ENCODE assay signal across 8 cellular contexts in the genomic region with DNA sequence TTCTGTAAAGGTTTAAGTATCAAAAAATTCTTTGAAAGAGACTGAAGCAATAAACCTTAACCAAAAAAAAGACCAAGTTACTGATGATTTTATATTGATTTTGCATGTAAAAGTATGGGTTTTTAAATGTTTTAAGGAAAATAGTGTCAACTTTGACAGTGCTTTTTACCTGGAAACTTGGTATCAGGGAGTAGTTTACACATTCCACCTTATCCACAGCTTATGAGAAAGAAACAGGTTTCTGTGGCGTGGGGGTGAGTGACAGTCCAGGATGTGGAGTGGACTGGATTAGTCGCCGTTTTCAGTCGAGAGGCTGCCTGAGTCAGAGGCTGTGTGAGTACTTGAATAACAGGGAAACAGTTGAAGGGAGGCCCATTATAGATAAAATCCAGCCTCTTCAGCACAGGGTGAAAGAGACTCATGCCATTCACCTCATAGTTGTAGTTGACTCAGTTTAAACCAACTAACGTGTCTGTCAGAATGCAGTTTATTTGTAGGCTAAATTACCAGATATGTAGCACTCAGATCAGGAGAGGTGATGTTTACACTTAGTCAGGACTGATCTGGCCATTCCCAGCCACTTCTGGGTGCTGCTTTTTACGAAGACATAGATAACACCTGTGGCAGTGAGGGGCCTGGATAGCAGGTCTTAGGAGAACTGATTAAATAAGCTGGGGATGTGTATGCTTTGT. TPM values are rescaled to one million over a fixed set of nuclear protein-coding genes. Genes with fewer than 3 reads are reported as not detected.
A peak's percentile ranks its signal among the peaks of the same experiment; 100 is the strongest.
DNase-seq lines count a peak whose midpoint lies in the region; ATAC-seq and TF ChIP-seq lines count a peak whose summit lies in the region.

No MANE protein-coding gene starts in this region.

- H3K9me3 ChIP-seq in BLaER1 treated with 17β-estradiol and CSF1 and Interleukin-3, amounts not matched to agents 10 nM and 100 nM (replicated peaks in 1 of 11), result peaks cover 0 to 16% (median 11%) of the 10 kb centered on the region in 11 experiments; a peak in 15 of 22 replicates
- H3K9me3 ChIP-seq in hepatocyte (ENCODE audit: low read depth), result no peaks in the 10 kb centered on the region

- peak overlapping the region in 2 of 10 experiments; percentile 45 to 46; a peak in 1 of 20 replicates for H3K4me3 ChIP-seq in BLaER1 treated with 17β-estradiol and CSF1 and Interleukin-3, amounts not matched to agents 10 nM and 100 nM
- H3K4me3 ChIP-seq in hepatocyte, result no peak overlapping the region

- WGBS in hepatocyte (ENCODE audit: low lambda C conversion rate, missing lambda C conversion rate), result 24% methylated on average over 6 of the region's 6 CpGs

- H3K4me2 ChIP-seq in BLaER1 treated with 17β-estradiol and CSF1 and Interleukin-3, amounts not matched to agents 10 nM and 100 nM, result peak overlapping the region in 6 of 11 experiments; percentile 8 to 87 (median 67); a peak in 11 of 22 replicates
- peak overlapping the region; percentile 16 for H3K4me2 ChIP-seq in hepatocyte

- peaks cover 25 to 71% (median 59%) of the 10 kb centered on the region in 11 experiments; a peak in 21 of 22 replicates for H3K36me3 ChIP-seq in BLaER1 treated with 17β-estradiol and CSF1 and Interleukin-3, amounts not matched to agents 10 nM and 100 nM
- H3K36me3 ChIP-seq in hepatocyte (replicated peaks; ENCODE audit: insufficient read depth, low read depth), result no peaks in the 10 kb centered on the region

- H3K9me2 ChIP-seq in hepatocyte (replicated peaks; ENCODE audit: insufficient read depth), result no peaks in the 10 kb centered on the region

- no peaks in the 10 kb centered on the region for H3K27me3 ChIP-seq in BLaER1 treated with 17β-estradiol and CSF1 and Interleukin-3, amounts not matched to agents 10 nM and 100 nM
- no peaks in the 10 kb centered on the region for H3K27me3 ChIP-seq in hepatocyte

- peaks cover 0 to 100% (median 72%) of the 10 kb centered on the region in 10 experiments; a peak in 18 of 20 replicates for H3K4me1 ChIP-seq in BLaER1 treated with 17β-estradiol and CSF1 and Interleukin-3, amounts not matched to agents 10 nM and 100 nM
- peaks cover 24% of the 10 kb centered on the region for H3K4me1 ChIP-seq in hepatocyte (ENCODE audit: insufficient read depth)

- peaks cover 7% of the 10 kb centered on the region for H3K79me2 ChIP-seq in hepatocyte

- peak; percentile 77 for DNase-seq in NCI-H226
- peak; percentile 81 for DNase-seq in activated naive CD4-positive, alpha-beta T cell treated with Interleukin-2 at 50 U/mL for 16 hours
- peak; percentile 63 for DNase-seq in hepatocyte (ENCODE audit: low spot score)
- DNase-seq in stimulated activated CD4-positive, alpha-beta T cell treated with anti-CD3 and anti-CD28 coated beads, TNF-alpha, amount 100 ng/mL, for 48 hours (ENCODE audit: low read depth in 3 of 3), result peak; percentile 70 to 84 (median 73)
- DNase-seq in retina, result no peak

- ATAC-seq in GM21723 (IDR thresholded peaks at IDR 0.05; ENCODE audit: unreplicated experiment), result peak; percentile 43
- no peak for ATAC-seq in GM18870 (IDR thresholded peaks at IDR 0.05; ENCODE audit: unreplicated experiment)

- H3K27ac ChIP-seq in BLaER1 treated with 17β-estradiol and CSF1 and Interleukin-3, amounts not matched to agents 10 nM and 100 nM, result peak overlapping the region in 9 of 11 experiments; percentile 36 to 98 (median 91); a peak in 18 of 22 replicates
- H3K27ac ChIP-seq in hepatocyte, result peak overlapping the region; percentile 68

- no peak overlapping the region for H2AFZ ChIP-seq in hepatocyte

- no peak for TF ChIP-seq CTCF in hepatocyte (IDR thresholded peaks at IDR 0.05; ENCODE audit: poor library complexity)

- peak overlapping the region in 6 of 11 experiments; percentile 20 to 75 (median 65); a peak in 11 of 22 replicates for H3K9ac ChIP-seq in BLaER1 treated with 17β-estradiol and CSF1 and Interleukin-3, amounts not matched to agents 10 nM and 100 nM

- H4K20me1 ChIP-seq in BLaER1 treated with 17β-estradiol and CSF1 and Interleukin-3, amounts not matched to agents 10 nM and 100 nM, result peaks cover 0 to 18% (median 0%) of the 10 kb centered on the region in 11 experiments; a peak in 6 of 22 replicates
- no peaks in the 10 kb centered on the region for H4K20me1 ChIP-seq in hepatocyte (ENCODE audit: insufficient read depth, poor library complexity, severe bottlenecking)

RNA-seq across cellular contexts. Expression of a gene that starts 0.6 kb away (rescaled TPM):
- 5.2 and 5.3 TPM in 2 replicates for total RNA-seq in hepatocyte
- polyA plus RNA-seq in hepatocyte, result 1.4 and 3.0 TPM in 2 replicates

RNA-seq across cellular contexts. Expression of a gene that starts 49.6 kb away (rescaled TPM):
- not detected in 2 replicates for total RNA-seq in hepatocyte
- 0.35 TPM in 1 of 2 replicates, not detected in the other for polyA plus RNA-seq in hepatocyte
